1 cellular context compared by ENCODE assay signal in genomic region chr7:106448992-106449859, GRCh38.
A peak's percentile ranks its signal among the peaks of the same experiment; 100 is the strongest.
TF ChIP-seq lines count a peak whose summit lies in the region.

No MANE protein-coding gene starts in this region.

TF ChIP-seq in liver, 16 proteins besides CTCF, POLR2A, EP300 and RAD21 (continued from another document):
- TF ChIP-seq, protein P1, sequence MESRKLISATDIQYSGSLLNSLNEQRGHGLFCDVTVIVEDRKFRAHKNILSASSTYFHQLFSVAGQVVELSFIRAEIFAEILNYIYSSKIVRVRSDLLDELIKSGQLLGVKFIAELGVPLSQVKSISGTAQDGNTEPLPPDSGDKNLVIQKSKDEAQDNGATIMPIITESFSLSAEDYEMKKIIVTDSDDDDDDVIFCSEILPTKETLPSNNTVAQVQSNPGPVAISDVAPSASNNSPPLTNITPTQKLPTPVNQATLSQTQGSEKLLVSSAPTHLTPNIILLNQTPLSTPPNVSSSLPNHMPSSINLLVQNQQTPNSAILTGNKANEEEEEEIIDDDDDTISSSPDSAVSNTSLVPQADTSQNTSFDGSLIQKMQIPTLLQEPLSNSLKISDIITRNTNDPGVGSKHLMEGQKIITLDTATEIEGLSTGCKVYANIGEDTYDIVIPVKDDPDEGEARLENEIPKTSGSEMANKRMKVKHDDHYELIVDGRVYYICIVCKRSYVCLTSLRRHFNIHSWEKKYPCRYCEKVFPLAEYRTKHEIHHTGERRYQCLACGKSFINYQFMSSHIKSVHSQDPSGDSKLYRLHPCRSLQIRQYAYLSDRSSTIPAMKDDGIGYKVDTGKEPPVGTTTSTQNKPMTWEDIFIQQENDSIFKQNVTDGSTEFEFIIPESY (IDR thresholded peaks at IDR 0.05): peak; percentile 16
